In genomic region chr6:39865011-39865888, GRCh38 we compare ENCODE assay signal across 8 cellular contexts.
A peak's percentile ranks its signal among the peaks of the same experiment; 100 is the strongest.
DNase-seq lines count a peak whose midpoint lies in the region; ATAC-seq, FAIRE-seq and TF ChIP-seq lines count a peak whose summit lies in the region.

No MANE protein-coding gene starts in this region.

- 29% methylated on average over 15 of the region's 15 CpGs for WGBS in HepG2 (ENCODE audit: low lambda C conversion rate)

- H3K36me3 ChIP-seq in HepG2 (replicated peaks in 1 of 2; ENCODE audit: control insufficient read depth in 1 of 2, insufficient read depth in 2 of 2, low read length in 2 of 2), result no peaks in the 10 kb centered on the region

- BruUV-seq in HepG2 (replicated peaks; lab: Mats Ljungman, UMichigan), result no TSS peak

- H3K27ac ChIP-seq in VCaP (no peak overlapping the region), HepG2 (ENCODE audit: extremely low read length, insufficient read depth, low read length) (no peak overlapping the region)

- DNase-seq in ELF-1 (ENCODE audit: low read depth, low spot score) (peak; percentile 79), LNCaP clone FGC (ENCODE audit: low read depth) (peak; percentile 3), HepG2 (ENCODE audit: low spot score) (peak; percentile 74)
- peak; percentile 5 for DNase-seq in central memory CD4-positive, alpha-beta T cell
- peak; percentile 27 for DNase-seq in stimulated activated CD8-positive, alpha-beta memory T cell treated with anti-CD3 and anti-CD28 coated beads, Interleukin-12 subunit alpha, Interleukin-12 subunit beta, amount 100 ng/mL, for 1 hour (ENCODE audit: low read depth)

- TF ChIP-seq EP300 in HepG2 (IDR thresholded peaks at IDR 0.05; ENCODE audit: low read depth in 2 of 2, low read length in 2 of 2) (no peak), HepG2 (CRISPR knock-in tag; IDR thresholded peaks at IDR 0.05; ENCODE audit: borderline replicate concordance) (no peak)

- no peaks in the 10 kb centered on the region for H3K27me3 ChIP-seq in HepG2 (ENCODE audit: control insufficient read depth in 1 of 2, insufficient read depth in 2 of 2, low read length in 2 of 2)

- H2AFZ ChIP-seq in HepG2 (ENCODE audit: low read length), result no peak overlapping the region

- H3K9me3 ChIP-seq in HepG2 (ENCODE audit: low read length), result no peaks in the 10 kb centered on the region

- peak; percentile 72 for TF ChIP-seq RAD21 in HepG2 (CRISPR knock-in tag; IDR thresholded peaks at IDR 0.05)

- TF ChIP-seq CTCF in LNCaP clone FGC (IDR thresholded peaks at IDR 0.05; ENCODE audit: control insufficient read depth, extremely low read depth, insufficient read depth) (peak; percentile 86), VCaP (conservative IDR thresholded peaks at IDR 0.05) (peak; percentile 68), HepG2 (CRISPR knock-in tag; IDR thresholded peaks at IDR 0.05) (peak; percentile 86)

- no peak overlapping the region for H3K4me3 ChIP-seq in LNCaP clone FGC (ENCODE audit: low read depth, low read length)
- no peak overlapping the region for H3K4me3 ChIP-seq in HepG2 (replicated peaks in 1 of 3; ENCODE audit: insufficient read depth in 1 of 3, low read depth in 2 of 3, low read length in 3 of 3)

- no peak overlapping the region for H3K9ac ChIP-seq in HepG2 (ENCODE audit: insufficient read depth, low read depth, low read length)

- TF ChIP-seq POLR2A in HepG2 (IDR thresholded peaks at IDR 0.05; ENCODE audit: insufficient read depth in 1 of 2, low read depth in 2 of 2, low read length in 2 of 2), result no peak

- in situ Hi-C loops in HepG2 (cut with HindIII; ENCODE audit: extremely low pct_ligation_motif_present, low pct_unique_long_range_greater_than_20kb), result loop anchor here (10.0 kb wide), 1 partner anchor 440 kb away; no protein-coding TSS in a partner anchor

- ATAC-seq in HepG2, result peak; percentile 92
- no peak for ATAC-seq in HG02678 (IDR thresholded peaks at IDR 0.05; ENCODE audit: unreplicated experiment)
- ATAC-seq in GM18511 (IDR thresholded peaks at IDR 0.05; ENCODE audit: unreplicated experiment), result no peak

- CTCF ChIA-PET in HepG2 (lab: Yijun Ruan, JAX; ENCODE audit: low intra/inter-chr PET ratio, low total read pairs), result interaction anchor here (1.2 to 1.7 kb wide), 3 partner anchors 25 to 116 kb away, joined by 3 to 28 read pairs (median 8); no protein-coding TSS in a partner anchor

- H4K20me1 ChIP-seq in HepG2 (ENCODE audit: insufficient read depth, low read length), result no peaks in the 10 kb centered on the region

- H3K4me2 ChIP-seq in HepG2 (ENCODE audit: low read depth, low read length), result no peak overlapping the region

- POLR2A ChIA-PET in HepG2 (lab: Yijun Ruan, JAX), result no interaction called here

- no peaks in the 10 kb centered on the region for H3K4me1 ChIP-seq in HepG2 (ENCODE audit: insufficient read depth, low read length)

- intact Hi-C loops in HepG2 (cut with micrococcal nuclease; ENCODE audit: unreplicated experiment), result loop anchor here (1.0 kb wide), 1 partner anchor 27 kb away; no protein-coding TSS in a partner anchor

- H3K79me2 ChIP-seq in HepG2 (ENCODE audit: insufficient read depth, low read length), result no peaks in the 10 kb centered on the region

- FAIRE-seq in HepG2 (lab: Jason Lieb, UNC), result peak; percentile 74

TF ChIP-seq in HepG2, 621 proteins besides CTCF, POLR2A, EP300 and RAD21:
- TF ChIP-seq SMC3 (IDR thresholded peaks at IDR 0.05; ENCODE audit: low read length), result peak; percentile 79
- TF ChIP-seq CC2D1A (CRISPR knock-in tag; IDR thresholded peaks at IDR 0.05), result no peak
- peak; percentile 30 for TF ChIP-seq XRCC5 (optimal IDR thresholded peaks at IDR 0.05; ENCODE audit: low read length)
- peak; percentile 79 for TF ChIP-seq STAG1 (CRISPR knock-in tag; IDR thresholded peaks at IDR 0.05)
- TF ChIP-seq ZNF644 (CRISPR knock-in tag; IDR thresholded peaks at IDR 0.05; ENCODE audit: low read depth), result peak; percentile 40; the same call in 1 of the 2 replicates
- no peak for TF ChIP-seq ZNF747 (CRISPR knock-in tag; IDR thresholded peaks at IDR 0.05; ENCODE audit: borderline replicate concordance)
- TF ChIP-seq PATZ1 (CRISPR knock-in tag; IDR thresholded peaks at IDR 0.05), result peak; percentile 57; the same call in 1 of the 2 replicates
- TF ChIP-seq ZFP37 (CRISPR knock-in tag; IDR thresholded peaks at IDR 0.05; ENCODE audit: borderline replicate concordance), result 0 out of 2 replicates have a peak, but pooled peaks have one; percentile 25
- TF ChIP-seq RFXAP (CRISPR knock-in tag; IDR thresholded peaks at IDR 0.05; ENCODE audit: borderline replicate concordance), result no peak
- TF ChIP-seq ZNF574 (CRISPR knock-in tag; IDR thresholded peaks at IDR 0.05), result peak; percentile 86
- no peak for TF ChIP-seq THAP9 (CRISPR knock-in tag; IDR thresholded peaks at IDR 0.05; ENCODE audit: borderline replicate concordance)
- no peak for TF ChIP-seq CAMTA2 (CRISPR knock-in tag; IDR thresholded peaks at IDR 0.05; ENCODE audit: borderline replicate concordance)
- TF ChIP-seq YY1 (IDR thresholded peaks at IDR 0.05; ENCODE audit: insufficient read depth, insufficient replicate concordance, low read depth, low read length), result peak; percentile 22
- 0 out of 2 replicates have a peak, but pooled peaks have one; percentile 30 for TF ChIP-seq ELF3 (CRISPR knock-in tag; IDR thresholded peaks at IDR 0.05)

Comparison
In these comparisons a context has a peak if more than half of its experiments do, and no peak if none do; other contexts are left out.
1. DNase-seq: peak in every context shown above with its lines; median percentile 79 in ELF-1; 74 in HepG2; 27 in stimulated activated CD8-positive, alpha-beta memory T cell treated with anti-CD3 and anti-CD28 coated beads, Interleukin-12 subunit alpha, Interleukin-12 subunit beta, amount 100 ng/mL, for 1 hour; 5 in central memory CD4-positive, alpha-beta T cell; 3 in LNCaP clone FGC.